In the genomic region with DNA sequence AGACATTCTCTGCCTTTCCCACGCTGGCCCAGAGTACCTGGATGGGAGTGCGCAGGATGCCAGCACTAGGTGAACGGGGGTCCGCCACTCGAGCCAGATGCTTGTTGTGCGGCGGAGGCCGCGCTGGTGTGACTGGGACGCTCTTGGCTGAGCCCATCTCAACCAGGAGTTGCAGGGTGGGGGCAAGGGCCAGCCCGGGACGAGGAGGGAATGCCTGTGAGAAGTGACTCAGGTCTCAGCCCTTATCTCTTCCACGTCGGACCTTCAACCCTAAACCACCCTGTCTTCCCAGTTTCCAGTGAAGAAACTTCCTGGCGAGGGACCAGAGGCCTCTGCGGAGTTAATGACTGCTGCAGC, we compare ENCODE assay signal across 8 cellular contexts. TPM values are rescaled to one million over a fixed set of nuclear protein-coding genes. Genes with fewer than 3 reads are reported as not detected.
DNase-seq lines count a peak whose midpoint lies in the region; ATAC-seq and TF ChIP-seq lines count a peak whose summit lies in the region.

No MANE protein-coding gene starts in this region.

- intact Hi-C loops in Panc1 (cut with micrococcal nuclease; ENCODE audit: unreplicated experiment) = no loop called here

- H3K9ac ChIP-seq in parathyroid adenoma = no peak overlapping the region

- peaks cover 2% of the 10 kb centered on the region; the same call in 1 of the 2 replicates for H3F3A ChIP-seq in DOHH2 (ENCODE audit: control insufficient read depth, insufficient read depth)

- H3K27me3 ChIP-seq in DOHH2 (ENCODE audit: control insufficient read depth, low read length) (no peaks in the 10 kb centered on the region), Panc1 (ENCODE audit: control insufficient read depth, insufficient read depth, low read length) (no peaks in the 10 kb centered on the region), parathyroid adenoma (ENCODE audit: control insufficient read depth, insufficient read depth, low read length) (no peaks in the 10 kb centered on the region)

- BruUV-seq in Panc1 (replicated peaks; lab: Mats Ljungman, UMichigan) = TSS peak; percentile 92

- CTCF ChIA-PET in Panc1 (lab: Charles Lee) = no interaction called here

- H3K4me3 ChIP-seq in DOHH2 (ENCODE audit: low read length) = peak overlapping the region; percentile 77
- H3K4me3 ChIP-seq in Panc1 (ENCODE audit: low read depth in 2 of 2, low read length in 2 of 2) = peak overlapping the region; percentile 75 to 89
- peak overlapping the region; percentile 97 for H3K4me3 ChIP-seq in epithelial cell of proximal tubule (ENCODE audit: low read depth, low read length)
- H3K4me3 ChIP-seq in parathyroid adenoma (ENCODE audit: low read depth, low read length) = peak overlapping the region; percentile 96

- peak overlapping the region; percentile 99 for H3K4me2 ChIP-seq in DOHH2 (ENCODE audit: low read length)
- peak overlapping the region; percentile 99 for H3K4me2 ChIP-seq in parathyroid adenoma (ENCODE audit: low read length)

- H3K79me2 ChIP-seq in DOHH2 (ENCODE audit: control insufficient read depth, low read length) (peaks cover 51% of the 10 kb centered on the region), parathyroid adenoma (peaks cover 23% of the 10 kb centered on the region)

- H3K9me3 ChIP-seq in DOHH2 (ENCODE audit: control insufficient read depth, insufficient read depth, low read length) = no peaks in the 10 kb centered on the region
- no peaks in the 10 kb centered on the region for H3K9me3 ChIP-seq in Panc1 (ENCODE audit: control insufficient read depth, insufficient read depth, low read depth, low read length)
- no peaks in the 10 kb centered on the region for H3K9me3 ChIP-seq in parathyroid adenoma (ENCODE audit: control insufficient read depth, low read length)

- ATAC-seq in Panc1 (no peak), GM21381 (IDR thresholded peaks at IDR 0.05; ENCODE audit: unreplicated experiment) (no peak), GM19452 (IDR thresholded peaks at IDR 0.05; ENCODE audit: unreplicated experiment) (no peak), HG02970 (IDR thresholded peaks at IDR 0.05; ENCODE audit: low FRiP score, unreplicated experiment) (no peak)

- H3K27ac ChIP-seq in DOHH2 (ENCODE audit: low read depth, low read length) (peak overlapping the region; percentile 64), Panc1 (ENCODE audit: low read length) (peak overlapping the region; percentile 94), parathyroid adenoma (peak overlapping the region; percentile 98)

- in situ Hi-C loops in Panc1 (cut with HindIII; ENCODE audit: low pct_unique_long_range_greater_than_20kb, low sequenced_read_pairs) = no loop called here

- H3K36me3 ChIP-seq in DOHH2 (ENCODE audit: control insufficient read depth, low read length) (peaks cover 73% of the 10 kb centered on the region), Panc1 (ENCODE audit: control insufficient read depth, insufficient read depth, low read length) (peaks cover 10% of the 10 kb centered on the region), parathyroid adenoma (ENCODE audit: control insufficient read depth, insufficient read depth, low read length) (no peaks in the 10 kb centered on the region)

- DNase-seq in Panc1 (ENCODE audit: low read depth, low spot score) (no peak), epithelial cell of proximal tubule (ENCODE audit: low read depth) (no peak), COR-L47 (lab: John Stamatoyannopoulos, UW) (no peak)

- no peaks in the 10 kb centered on the region for H3K9me2 ChIP-seq in DOHH2 (replicated peaks; ENCODE audit: control insufficient read depth, low read length)

- no peaks in the 10 kb centered on the region for H4K20me1 ChIP-seq in DOHH2 (ENCODE audit: control insufficient read depth, insufficient read depth, low read depth, low read length)

- H3K4me1 ChIP-seq in DOHH2 (ENCODE audit: control insufficient read depth, low read length) = peaks cover 32% of the 10 kb centered on the region
- H3K4me1 ChIP-seq in Panc1 (ENCODE audit: control insufficient read depth, insufficient read depth, low read length) = peaks cover 15% of the 10 kb centered on the region
- H3K4me1 ChIP-seq in parathyroid adenoma = peaks cover 17% of the 10 kb centered on the region

- peak overlapping the region; percentile 99 for H2AFZ ChIP-seq in parathyroid adenoma

- no peak for TF ChIP-seq CTCF in DOHH2 (IDR thresholded peaks at IDR 0.05; ENCODE audit: low read depth, low read length, poor library complexity, severe bottlenecking)
- no peak for TF ChIP-seq CTCF in Panc1 (IDR thresholded peaks at IDR 0.05)
- no peak for TF ChIP-seq CTCF in epithelial cell of proximal tubule (conservative IDR thresholded peaks at IDR 0.05; ENCODE audit: low read depth, low read length)
- no peak for TF ChIP-seq CTCF in parathyroid adenoma (IDR thresholded peaks at IDR 0.05)

- POLR2A ChIA-PET in Panc1 (lab: Charles Lee) = interaction anchor here (0.9 to 1.1 kb wide), 2 partner anchors 76 to 127 kb away, joined by 3 read pairs; a partner anchor contains a TSS

RNA-seq across cellular contexts. Expression of a gene that starts 0.3 kb away (rescaled TPM):
- total RNA-seq in Panc1 (2021; ENCODE audit: unreplicated experiment) (59.0 TPM), epithelial cell of proximal tubule (85.0 and 97.4 TPM in 2 replicates)
- 33.8 TPM for polyA plus RNA-seq in Panc1 (2012; ENCODE audit: insufficient read length)

RNA-seq across cellular contexts. Expression of a gene that starts 1.2 kb away (rescaled TPM):
- total RNA-seq in Panc1 (2021; ENCODE audit: unreplicated experiment) (104 TPM), epithelial cell of proximal tubule (60.5 and 83.8 TPM in 2 replicates)
- 72.1 TPM for polyA plus RNA-seq in Panc1 (2012; ENCODE audit: insufficient read length)

RNA-seq across cellular contexts. Expression of a gene that starts 10.0 kb away (rescaled TPM):
- total RNA-seq in Panc1 (2021; ENCODE audit: unreplicated experiment) = 0.21 TPM
- polyA plus RNA-seq in Panc1 (2012; ENCODE audit: insufficient read length) = 1.1 TPM
- 0.29 and 4.2 TPM in 2 replicates for total RNA-seq in epithelial cell of proximal tubule

RNA-seq across cellular contexts. Expression of a gene that starts 16.6 kb away (rescaled TPM):
- total RNA-seq in Panc1 (2021; ENCODE audit: unreplicated experiment) (693 TPM), epithelial cell of proximal tubule (1,445 and 2,208 TPM in 2 replicates)
- polyA plus RNA-seq in Panc1 (2012; ENCODE audit: insufficient read length) = 1,013 TPM

RNA-seq across cellular contexts. Expression of a gene that starts 22.3 kb away (rescaled TPM):
- total RNA-seq in Panc1 (2021; ENCODE audit: unreplicated experiment) (11.6 TPM), epithelial cell of proximal tubule (9.5 and 17.2 TPM in 2 replicates)
- 10.6 TPM for polyA plus RNA-seq in Panc1 (2012; ENCODE audit: insufficient read length)
